In genomic region chr18:5478261-5478660, GRCh38 we compare ENCODE assay signal across 21 cellular contexts.
DNase-seq lines count a peak whose midpoint lies in the region; ATAC-seq and TF ChIP-seq lines count a peak whose summit lies in the region.
"Had no signal": no experiment of that assay in that cellular context is flagged by ENCODE, and none has a peak within 500 bp of the region (broad histone marks: within the 10 kb centered on the region; RNA-seq: fewer than 3 reads in every experiment).

No MANE protein-coding gene starts in this region.

- DNase-seq in NCI-H748 (lab: John Stamatoyannopoulos, UW; ENCODE audit: unreplicated experiment) (peak; percentile 31), NCI-H748 treated with DMSO at 0.1 percent for 48 hours (lab: John Stamatoyannopoulos, UW) (no peak), DMS79 treated with DMSO at 0.1 percent for 48 hours (lab: John Stamatoyannopoulos, UW) (peak; percentile 90), NCI-H345 treated with DMSO at 0.1 percent for 48 hours (lab: John Stamatoyannopoulos, UW; ENCODE audit: unreplicated experiment) (peak; percentile 18), NOMO-1 (lab: John Stamatoyannopoulos, UW; ENCODE audit: unreplicated experiment in 2 of 2) (no peak)
- DNase-seq: CD4-positive, CD25-positive, alpha-beta regulatory T cell; GF-D8; HCEC 1CT; Karpas-422; NCI-H1092 treated with DMSO at 0.1 percent for 48 hours; NCI-H1436; NCI-H187; NCI-H2081 treated with DMSO at 0.1 percent for 48 hours; NCI-H226; RPMI8226; SHP77; T-helper 1 cell had no signal

- no peaks in the 10 kb centered on the region for H3K36me3 ChIP-seq in parathyroid adenoma (ENCODE audit: control insufficient read depth, insufficient read depth, low read length)
- H3K36me3 ChIP-seq: BLaER1 had no signal

- peak overlapping the region; percentile 65 for H3K4me2 ChIP-seq in parathyroid adenoma (ENCODE audit: low read length)
- H3K4me2 ChIP-seq: BLaER1 had no signal

- no peak for TF ChIP-seq CTCF in parathyroid adenoma (IDR thresholded peaks at IDR 0.05)

- peaks cover 26% of the 10 kb centered on the region for H3K79me2 ChIP-seq in parathyroid adenoma

- H3K9ac ChIP-seq in parathyroid adenoma = no peak overlapping the region
- H3K9ac ChIP-seq: BLaER1 had no signal

- ATAC-seq in GM19467 (IDR thresholded peaks at IDR 0.05; ENCODE audit: unreplicated experiment) (no peak), HG03442 (IDR thresholded peaks at IDR 0.05; ENCODE audit: unreplicated experiment) (no peak)

- peaks cover 43% of the 10 kb centered on the region for H3K4me1 ChIP-seq in parathyroid adenoma
- H3K4me1 ChIP-seq: BLaER1 had no signal

- no peaks in the 10 kb centered on the region for H3K9me3 ChIP-seq in parathyroid adenoma (ENCODE audit: control insufficient read depth, low read length)

- no peaks in the 10 kb centered on the region for H3K27me3 ChIP-seq in parathyroid adenoma (ENCODE audit: control insufficient read depth, insufficient read depth, low read length)
- H3K27me3 ChIP-seq: BLaER1 had no signal

- peak overlapping the region; percentile 43 for H3K4me3 ChIP-seq in parathyroid adenoma (ENCODE audit: low read depth, low read length)
- H3K4me3 ChIP-seq: BLaER1 had no signal

- peak overlapping the region; percentile 78 for H3K27ac ChIP-seq in parathyroid adenoma
- H3K27ac ChIP-seq: BLaER1 had no signal

- no peak overlapping the region for H2AFZ ChIP-seq in parathyroid adenoma

Comparison
In these comparisons a context has a peak if more than half of its experiments do, and no peak if none do; other contexts are left out.
1. DNase-seq: peak in NCI-H748 (single experiment), DMS79 treated with DMSO at 0.1 percent for 48 hours (single experiment) and NCI-H345 treated with DMSO at 0.1 percent for 48 hours (single experiment); none in NCI-H748 treated with DMSO at 0.1 percent for 48 hours (single experiment) and NOMO-1 (0 of 2).